2 cellular contexts compared by ENCODE assay signal in the genomic region with DNA sequence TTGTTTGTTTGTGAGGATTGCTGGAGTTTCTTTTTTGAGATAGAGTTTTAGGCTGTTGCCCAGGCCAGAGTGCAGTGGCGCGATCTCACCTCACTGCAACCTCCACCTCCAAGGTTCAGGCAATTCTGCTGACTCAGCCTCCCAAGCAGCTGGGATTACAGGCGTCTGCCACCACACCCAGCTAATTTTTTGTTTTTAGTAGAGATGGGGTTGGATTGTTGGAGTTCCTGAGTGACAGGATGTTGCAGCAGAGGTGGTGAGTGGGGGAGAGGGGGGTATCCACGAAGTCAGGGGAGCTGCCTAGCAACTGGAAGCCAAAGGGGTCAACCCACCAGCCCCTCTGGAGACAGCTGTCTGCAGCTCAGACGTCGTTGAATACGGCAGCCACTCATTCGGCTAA. TPM values are rescaled to one million over a fixed set of nuclear protein-coding genes. Genes with fewer than 3 reads are reported as not detected.
"Had no signal": no experiment of that assay in that cellular context is flagged by ENCODE, and none has a peak within 500 bp of the region (broad histone marks: within the 10 kb centered on the region; RNA-seq: fewer than 3 reads in every experiment).

No MANE protein-coding gene starts in this region.

RNA-seq across cellular contexts. Expression of gene ADRA2B, which starts 46.5 kb away (rescaled TPM):
- total RNA-seq: astrocyte, cerebellum had no signal
